ENCODE assay signal across 3 cellular contexts in the genomic region with DNA sequence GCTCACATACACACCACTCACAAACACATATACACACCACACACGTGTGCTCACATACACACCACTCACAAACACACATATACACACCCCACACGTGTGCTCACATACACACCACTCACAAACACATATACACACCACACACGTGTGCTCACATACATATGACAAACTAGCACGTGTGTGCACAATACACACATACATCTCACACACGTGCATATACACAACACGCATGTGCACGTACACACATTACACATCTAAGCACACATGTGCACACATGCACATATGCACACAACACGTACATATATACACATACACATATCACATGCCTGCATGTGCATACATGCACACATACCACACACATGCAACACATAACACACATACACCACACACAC.
A peak's percentile ranks its signal among the peaks of the same experiment; 100 is the strongest.
TF ChIP-seq lines count a peak whose summit lies in the region.

No MANE protein-coding gene starts in this region.

TF ChIP-seq in GM12891, 5 proteins besides CTCF, POLR2A, EP300 and RAD21 (continued from another document):
- TF ChIP-seq TAF1 (IDR thresholded peaks at IDR 0.05; ENCODE audit: low read depth, low read length) (no peak), POLR2AphosphoS5 (IDR thresholded peaks at IDR 0.05; ENCODE audit: low read depth, low read length) (no peak)
TF ChIP-seq in GM12891: peak in this region for 0.

TF ChIP-seq in IMR-90, 13 proteins besides CTCF, POLR2A, EP300 and RAD21 (continued from another document):
- TF ChIP-seq, protein P1, sequence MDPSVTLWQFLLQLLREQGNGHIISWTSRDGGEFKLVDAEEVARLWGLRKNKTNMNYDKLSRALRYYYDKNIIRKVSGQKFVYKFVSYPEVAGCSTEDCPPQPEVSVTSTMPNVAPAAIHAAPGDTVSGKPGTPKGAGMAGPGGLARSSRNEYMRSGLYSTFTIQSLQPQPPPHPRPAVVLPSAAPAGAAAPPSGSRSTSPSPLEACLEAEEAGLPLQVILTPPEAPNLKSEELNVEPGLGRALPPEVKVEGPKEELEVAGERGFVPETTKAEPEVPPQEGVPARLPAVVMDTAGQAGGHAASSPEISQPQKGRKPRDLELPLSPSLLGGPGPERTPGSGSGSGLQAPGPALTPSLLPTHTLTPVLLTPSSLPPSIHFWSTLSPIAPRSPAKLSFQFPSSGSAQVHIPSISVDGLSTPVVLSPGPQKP (IDR thresholded peaks at IDR 0.05; ENCODE audit: borderline replicate concordance, low read depth, low read length), result no peak
- no peak for TF ChIP-seq CHD1 (IDR thresholded peaks at IDR 0.05; ENCODE audit: low read depth, low read length)
- TF ChIP-seq MXI1 (IDR thresholded peaks at IDR 0.05; ENCODE audit: borderline replicate concordance, low read depth, low read length), result no peak
- no peak for TF ChIP-seq RFX5 (IDR thresholded peaks at IDR 0.05; ENCODE audit: low read depth, low read length)
- TF ChIP-seq NFE2L2 (IDR thresholded peaks at IDR 0.05; ENCODE audit: low read depth, low read length), result no peak
- TF ChIP-seq BHLHE40 (IDR thresholded peaks at IDR 0.05; ENCODE audit: low read depth, low read length), result no peak
- TF ChIP-seq, protein P2, sequence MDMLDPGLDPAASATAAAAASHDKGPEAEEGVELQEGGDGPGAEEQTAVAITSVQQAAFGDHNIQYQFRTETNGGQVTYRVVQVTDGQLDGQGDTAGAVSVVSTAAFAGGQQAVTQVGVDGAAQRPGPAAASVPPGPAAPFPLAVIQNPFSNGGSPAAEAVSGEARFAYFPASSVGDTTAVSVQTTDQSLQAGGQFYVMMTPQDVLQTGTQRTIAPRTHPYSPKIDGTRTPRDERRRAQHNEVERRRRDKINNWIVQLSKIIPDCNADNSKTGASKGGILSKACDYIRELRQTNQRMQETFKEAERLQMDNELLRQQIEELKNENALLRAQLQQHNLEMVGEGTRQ (IDR thresholded peaks at IDR 0.05; ENCODE audit: low read depth, low read length), result no peak
- no peak for TF ChIP-seq FOS (IDR thresholded peaks at IDR 0.05; ENCODE audit: low read depth, low read length)
- no peak for TF ChIP-seq MAFK (IDR thresholded peaks at IDR 0.05; ENCODE audit: low read depth, low read length)

TF ChIP-seq in endothelial cell of umbilical vein, 7 proteins besides CTCF, POLR2A, EP300 and RAD21 (continued from another document):
- TF ChIP-seq, protein P3, sequence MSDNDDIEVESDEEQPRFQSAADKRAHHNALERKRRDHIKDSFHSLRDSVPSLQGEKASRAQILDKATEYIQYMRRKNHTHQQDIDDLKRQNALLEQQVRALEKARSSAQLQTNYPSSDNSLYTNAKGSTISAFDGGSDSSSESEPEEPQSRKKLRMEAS (IDR thresholded peaks at IDR 0.05; ENCODE audit: insufficient read depth, insufficient read length), result peak; percentile 13
